In genomic region chr5:87081511-87082372, GRCh38 we compare ENCODE assay signal across 1 cellular context.
TF ChIP-seq lines count a peak whose summit lies in the region.

No MANE protein-coding gene starts in this region.

TF ChIP-seq in GM12878, 131 proteins besides CTCF, POLR2A, EP300 and RAD21 (continued from another document and continues in another):
- TF ChIP-seq E2F8 (IDR thresholded peaks at IDR 0.05; ENCODE audit: low read depth, partially characterized antibody), result peak; percentile 40
- no peak for TF ChIP-seq HDAC2 (IDR thresholded peaks at IDR 0.05)
- TF ChIP-seq SMAD1 (IDR thresholded peaks at IDR 0.05; ENCODE audit: low read depth, partially characterized antibody), result peak; percentile 13
- TF ChIP-seq CUX1 (IDR thresholded peaks at IDR 0.05; ENCODE audit: insufficient replicate concordance, low read depth, low read length), result peak; percentile 64
- peak; percentile 97 for TF ChIP-seq IKZF1 (conservative IDR thresholded peaks at IDR 0.05)
- TF ChIP-seq CBFB (IDR thresholded peaks at IDR 0.05; ENCODE audit: low read depth), result peak; percentile 91
- peak; percentile 98 for TF ChIP-seq IKZF2 (IDR thresholded peaks at IDR 0.05)
- TF ChIP-seq PBX3 (IDR thresholded peaks at IDR 0.05; ENCODE audit: insufficient replicate concordance, low read depth, low read length), result no peak
- TF ChIP-seq ZNF384 (IDR thresholded peaks at IDR 0.05; ENCODE audit: borderline replicate concordance, low read depth, low read length), result no peak
- peak; percentile 73 for TF ChIP-seq ATF7 (IDR thresholded peaks at IDR 0.05; ENCODE audit: low read depth)
- TF ChIP-seq SMAD5 (IDR thresholded peaks at IDR 0.05; ENCODE audit: low read depth), result no peak; the same call in 1 of the 2 replicates
- TF ChIP-seq PAX8 (IDR thresholded peaks at IDR 0.05), result no peak
- no peak; the same call in 1 of the 2 replicates for TF ChIP-seq ZBTB40 (IDR thresholded peaks at IDR 0.05; ENCODE audit: borderline replicate concordance)
- peak; percentile 84 for TF ChIP-seq TCF7 (IDR thresholded peaks at IDR 0.05; ENCODE audit: borderline replicate concordance)
- TF ChIP-seq ZSCAN29 (IDR thresholded peaks at IDR 0.05), result no peak
- TF ChIP-seq CEBPZ (IDR thresholded peaks at IDR 0.05; ENCODE audit: low read depth, low read length), result no peak
- no peak for TF ChIP-seq SMARCA5 (IDR thresholded peaks at IDR 0.05)
- TF ChIP-seq MEF2A (IDR thresholded peaks at IDR 0.05; ENCODE audit: insufficient read depth, low read depth, low read length), result peak; percentile 97
- TF ChIP-seq TCF3 (IDR thresholded peaks at IDR 0.05; ENCODE audit: borderline replicate concordance, insufficient read depth, low read depth, low read length), result no peak
- TF ChIP-seq EED (IDR thresholded peaks at IDR 0.05; ENCODE audit: low read depth), result peak; percentile 82
- TF ChIP-seq STAT3 (IDR thresholded peaks at IDR 0.05; ENCODE audit: low read depth, low read length), result 0 out of 2 replicates have a peak, but pooled peaks have one; percentile 69
- peak in 1 of 2 experiments; percentile 90; a peak in 2 of 4 replicates for TF ChIP-seq SRF (IDR thresholded peaks at IDR 0.05; ENCODE audit: low read depth in 2 of 2, low read length in 2 of 2)
- TF ChIP-seq RCOR1 (conservative IDR thresholded peaks at IDR 0.05; ENCODE audit: low read depth, low read length), result 0 out of 2 replicates have a peak, but pooled peaks have one; percentile 66
- TF ChIP-seq ATF3 (IDR thresholded peaks at IDR 0.05; ENCODE audit: borderline replicate concordance, extremely low read depth, low read depth, low read length), result no peak
- TF ChIP-seq JUND (IDR thresholded peaks at IDR 0.05; ENCODE audit: low read depth, low read length), result no peak
- peak; percentile 46; the same call in 1 of the 2 replicates for TF ChIP-seq GABPA (IDR thresholded peaks at IDR 0.05; ENCODE audit: low read depth)
- peak; percentile 48; the same call in 1 of the 2 replicates for TF ChIP-seq NR2F1 (conservative IDR thresholded peaks at IDR 0.05)
- TF ChIP-seq JUNB (IDR thresholded peaks at IDR 0.05), result peak; percentile 36; the same call in 1 of the 2 replicates
- TF ChIP-seq BHLHE40 (IDR thresholded peaks at IDR 0.05; ENCODE audit: borderline replicate concordance in 1 of 2, low read depth in 2 of 2, low read length in 1 of 2), result peak in 1 of 2 experiments; percentile 15; a peak in 1 of 4 replicates
- peak in 1 of 2 experiments; percentile 64; a peak in 1 of 4 replicates for TF ChIP-seq CEBPB (IDR thresholded peaks at IDR 0.05; ENCODE audit: borderline replicate concordance in 1 of 2, low read depth in 2 of 2, low read length in 2 of 2)
- TF ChIP-seq NFIC (IDR thresholded peaks at IDR 0.05; ENCODE audit: low read depth, low read length), result peak; percentile 99
- TF ChIP-seq CHD2 (IDR thresholded peaks at IDR 0.05; ENCODE audit: borderline replicate concordance, low read depth, low read length), result peak; percentile 44; the same call in 1 of the 2 replicates
- TF ChIP-seq HCFC1 (IDR thresholded peaks at IDR 0.05; ENCODE audit: low read length), result no peak
- no peak for TF ChIP-seq STAT1 (conservative IDR thresholded peaks at IDR 0.05)
- peak; percentile 71 for TF ChIP-seq SKIL (IDR thresholded peaks at IDR 0.05; ENCODE audit: low read depth, poor library complexity, severe bottlenecking)
- TF ChIP-seq SIX5 (IDR thresholded peaks at IDR 0.05; ENCODE audit: low read depth, low read length, severe bottlenecking), result no peak
